Comparison of ENCODE assay signal across 1 cellular context in genomic region chr20:46415773-46416172, GRCh38.
A peak's percentile ranks its signal among the peaks of the same experiment; 100 is the strongest.
TF ChIP-seq lines count a peak whose summit lies in the region.

No MANE protein-coding gene starts in this region.

TF ChIP-seq in K562, 482 proteins besides CTCF, POLR2A, EP300 and RAD21 (continued from another document):
- TF ChIP-seq MGA (IDR thresholded peaks at IDR 0.05): no peak
- no peak for TF ChIP-seq RBM25 (IDR thresholded peaks at IDR 0.05; ENCODE audit: low read depth, low read length, severe bottlenecking)
- no peak for TF ChIP-seq TOE1 (IDR thresholded peaks at IDR 0.05; ENCODE audit: borderline replicate concordance)
- TF ChIP-seq TOE1 (CRISPR knock-in tag; IDR thresholded peaks at IDR 0.05; ENCODE audit: borderline replicate concordance, low read depth): no peak
- no peak for TF ChIP-seq GABPB2 (CRISPR knock-in tag; conservative IDR thresholded peaks at IDR 0.05)
- TF ChIP-seq HMGN3 (IDR thresholded peaks at IDR 0.05; ENCODE audit: borderline replicate concordance, extremely low read depth, insufficient read length, low read depth, low read length): no peak
- TF ChIP-seq BRCA1 (IDR thresholded peaks at IDR 0.05): no peak
- no peak for TF ChIP-seq BRCA1 (CRISPR knock-in tag; IDR thresholded peaks at IDR 0.05)
- no peak for TF ChIP-seq HDAC6 (IDR thresholded peaks at IDR 0.05; ENCODE audit: low read depth, low read length)
- no peak for TF ChIP-seq PHF21A (IDR thresholded peaks at IDR 0.05; ENCODE audit: borderline replicate concordance, low read depth)
- no peak for TF ChIP-seq PBX2 (CRISPR knock-in tag; IDR thresholded peaks at IDR 0.05; ENCODE audit: low read depth)
- peak; percentile 31; the same call in 1 of the 2 replicates for TF ChIP-seq PBX2 (tag; conservative IDR thresholded peaks at IDR 0.05; ENCODE audit: low read depth)
- TF ChIP-seq GTF3C2 (IDR thresholded peaks at IDR 0.05; ENCODE audit: borderline replicate concordance, extremely low read depth, insufficient read length): no peak
- TF ChIP-seq PCBP1 (IDR thresholded peaks at IDR 0.05; ENCODE audit: low read depth, low read length, poor library complexity, severe bottlenecking): no peak
- no peak for TF ChIP-seq ZSCAN32 (CRISPR knock-in tag; IDR thresholded peaks at IDR 0.05)
- no peak for TF ChIP-seq ZBTB49 (CRISPR knock-in tag; IDR thresholded peaks at IDR 0.05; ENCODE audit: borderline replicate concordance)
- no peak for TF ChIP-seq MEF2D (tag; conservative IDR thresholded peaks at IDR 0.05; ENCODE audit: low read depth)
- TF ChIP-seq ZNF778 (CRISPR knock-in tag; IDR thresholded peaks at IDR 0.05): no peak
